20 cellular contexts compared by ENCODE assay signal in the genomic region with DNA sequence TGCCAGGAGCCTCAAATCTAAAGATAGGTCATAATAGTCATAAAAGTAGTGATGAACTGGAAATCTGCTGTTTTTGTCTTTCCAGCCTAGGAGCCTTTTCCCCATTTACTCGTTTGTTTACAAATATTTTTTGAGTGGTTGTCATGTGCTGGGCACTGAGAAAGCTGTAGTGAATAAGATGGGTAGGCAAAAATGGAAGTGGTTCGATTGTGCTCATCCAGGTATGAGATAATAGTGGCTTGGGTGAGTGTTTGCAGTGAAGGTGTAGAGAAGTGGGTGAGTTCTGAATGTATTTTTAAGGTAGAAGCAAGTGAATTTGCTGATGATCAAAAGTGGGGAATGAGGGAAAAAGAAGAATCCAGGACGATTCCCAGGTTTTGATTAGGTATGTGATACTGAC. TPM values are rescaled to one million over a fixed set of nuclear protein-coding genes. Genes with fewer than 3 reads are reported as not detected.
DNase-seq lines count a peak whose midpoint lies in the region; ATAC-seq, FAIRE-seq and TF ChIP-seq lines count a peak whose summit lies in the region.
"Had no signal": no experiment of that assay in that cellular context is flagged by ENCODE, and none has a peak within 500 bp of the region (broad histone marks: within the 10 kb centered on the region; RNA-seq: fewer than 3 reads in every experiment).

No MANE protein-coding gene starts in this region.

- in situ Hi-C loops in IMR-90 (cut with MboI; ENCODE audit: low sequenced_read_pairs) (no loop called here), GM12878 (cut with MboI) (no loop called here)

- H3K79me2 ChIP-seq in GM12878 (ENCODE audit: control insufficient read depth, insufficient read depth, low read length): peaks cover 2% of the 10 kb centered on the region

- H2AK5ac ChIP-seq in IMR-90 (ENCODE audit: low read depth, low read length) (no peak overlapping the region), mesenchymal stem cell (ENCODE audit: low read length, severe bottlenecking) (no peak overlapping the region)

- H3K9ac ChIP-seq in IMR-90 (ENCODE audit: low read depth, low read length): no peak overlapping the region
- no peak overlapping the region for H3K9ac ChIP-seq in GM12878 (ENCODE audit: control insufficient read depth, insufficient read depth, low read length)
- peak overlapping the region; percentile 62 for H3K9ac ChIP-seq in mesenchymal stem cell (ENCODE audit: low read length)

- TF ChIP-seq RAD21 in IMR-90 (IDR thresholded peaks at IDR 0.05; ENCODE audit: low read length) (no peak), GM12878 (IDR thresholded peaks at IDR 0.05; ENCODE audit: insufficient read depth, low read depth, low read length) (no peak)

- no peaks in the 10 kb centered on the region for H3K36me3 Mint-ChIP-seq in activated CD4-positive, alpha-beta T cell treated with anti-CD3 and anti-CD28 coated beads, Interleukin-2, amount 10 ng/mL, durations not matched to agents 7 days and 5 days (ENCODE audit: low read depth)
- H3K36me3 Mint-ChIP-seq: CD4-positive, CD25-positive, alpha-beta regulatory T cell; CD8-positive, alpha-beta memory T cell had no signal

- H3K4me3 Mint-ChIP-seq in activated CD4-positive, alpha-beta T cell treated with anti-CD3 and anti-CD28 coated beads, Interleukin-2, amount 10 ng/mL, durations not matched to agents 7 days and 5 days: no peak overlapping the region
- H3K4me3 Mint-ChIP-seq: CD4-positive, CD25-positive, alpha-beta regulatory T cell; CD8-positive, alpha-beta memory T cell had no signal

- BruUV-seq in IMR-90 (replicated peaks; lab: Mats Ljungman, UMichigan) (no TSS peak), GM12878 (replicated peaks; lab: Mats Ljungman, UMichigan) (no TSS peak)

- H3K4ac ChIP-seq in IMR-90 (ENCODE audit: low read depth, low read length) (no peak overlapping the region), mesenchymal stem cell (ENCODE audit: low read depth in 1 of 2, low read length in 2 of 2) (no peak overlapping the region)

- H2BK12ac ChIP-seq in mesenchymal stem cell (ENCODE audit: low read length in 2 of 2): no peak overlapping the region

- peaks cover 0 to 3% of the 10 kb centered on the region in 2 experiments; a peak in 1 of 4 replicates for H3K79me1 ChIP-seq in IMR-90 (ENCODE audit: low read depth in 1 of 2, low read length in 2 of 2)
- H3K79me1 ChIP-seq in mesenchymal stem cell (replicated peaks; ENCODE audit: low read length, poor library complexity, severe bottlenecking): peaks cover 35% of the 10 kb centered on the region

- H3K4me3 ChIP-seq in GM12865 (ENCODE audit: low read depth, low read length) (no peak overlapping the region), IMR-90 (ENCODE audit: insufficient read depth, low read depth, low read length) (no peak overlapping the region), GM12878 (no peak overlapping the region), mesenchymal stem cell (ENCODE audit: insufficient read depth in 1 of 2, low read depth in 1 of 2, low read length in 2 of 2) (no peak overlapping the region), psoas muscle (no peak overlapping the region)

- H3K27me3 ChIP-seq in IMR-90 (ENCODE audit: control insufficient read depth, insufficient read depth, low read length) (no peaks in the 10 kb centered on the region), GM12878 (replicated peaks in 1 of 2; ENCODE audit: control insufficient read depth in 2 of 2, insufficient read depth in 2 of 2, low read length in 1 of 2) (no peaks in the 10 kb centered on the region), mesenchymal stem cell (ENCODE audit: control insufficient read depth in 1 of 2, insufficient read depth in 1 of 2, low read length in 2 of 2) (no peaks in the 10 kb centered on the region), psoas muscle (ENCODE audit: insufficient read depth in 3 of 3, low read length in 2 of 3) (no peaks in the 10 kb centered on the region)
- H3K27me3 ChIP-seq: BE2C had no signal

- H3K4me1 ChIP-seq in IMR-90 (ENCODE audit: control insufficient read depth, insufficient read depth, low read length) (peaks cover 4% of the 10 kb centered on the region; the same call in 1 of the 2 replicates), GM12878 (ENCODE audit: control insufficient read depth, insufficient read depth, low read length) (peaks cover 7% of the 10 kb centered on the region), mesenchymal stem cell (ENCODE audit: control insufficient read depth, insufficient read depth, low read depth, low read length) (peaks cover 4% of the 10 kb centered on the region), psoas muscle (no peaks in the 10 kb centered on the region)
- H3K4me1 ChIP-seq: BE2C had no signal

- H4K8ac ChIP-seq in IMR-90 (ENCODE audit: low read depth in 2 of 2, low read length in 2 of 2): no peak overlapping the region
- H4K8ac ChIP-seq in mesenchymal stem cell (ENCODE audit: low read length): no peak overlapping the region

- no peak overlapping the region for H2AK9ac ChIP-seq in IMR-90 (replicated peaks; ENCODE audit: low read depth, low read length, poor library complexity)

- RAD21 ChIA-PET in GM12878 (lab: Charles Lee; ENCODE audit: unreplicated experiment): interaction anchor here (0.7 to 4.9 kb wide), 7 partner anchors 35 to 157 kb away, joined by 3 to 21 read pairs (median 11); a partner anchor contains a TSS

- H3K23ac ChIP-seq in IMR-90 (ENCODE audit: low read depth, low read length) (no peak overlapping the region), mesenchymal stem cell (ENCODE audit: low read length in 2 of 2) (no peak overlapping the region)

- no peak overlapping the region for H2BK20ac ChIP-seq in IMR-90 (ENCODE audit: low read depth, low read length)

- no peak overlapping the region for H2BK120ac ChIP-seq in IMR-90 (ENCODE audit: low read depth, low read length)
- H2BK120ac ChIP-seq in mesenchymal stem cell (ENCODE audit: low read depth, low read length): no peak overlapping the region

- intact Hi-C loops in IMR-90 (cut with micrococcal nuclease) (no loop called here), GM12878 (cut with micrococcal nuclease; ENCODE audit: unreplicated experiment) (no loop called here), psoas muscle (cut with DNase I) (no loop called here)

- no peaks in the 10 kb centered on the region for H3K9me3 Mint-ChIP-seq in activated CD4-positive, alpha-beta T cell treated with anti-CD3 and anti-CD28 coated beads, Interleukin-2, amount 10 ng/mL, durations not matched to agents 7 days and 5 days
- H3K9me3 Mint-ChIP-seq: CD8-positive, alpha-beta memory T cell had no signal

- ATAC-seq in IMR-90 (ENCODE audit: low read depth) (no peak), GM12878 (peak; percentile 76), HG02588 (IDR thresholded peaks at IDR 0.05; ENCODE audit: unreplicated experiment) (no peak), psoas muscle (no peak), GM19397 (IDR thresholded peaks at IDR 0.05; ENCODE audit: unreplicated experiment) (no peak)
- ATAC-seq: HepG2 had no signal

- H3K36me3 ChIP-seq in IMR-90 (ENCODE audit: control insufficient read depth, insufficient read depth, low read length): no peaks in the 10 kb centered on the region
- H3K36me3 ChIP-seq in GM12878 (ENCODE audit: control insufficient read depth in 2 of 2, insufficient read depth in 2 of 2, low read length in 1 of 2): no peaks in the 10 kb centered on the region
- no peaks in the 10 kb centered on the region for H3K36me3 ChIP-seq in mesenchymal stem cell (ENCODE audit: control insufficient read depth in 1 of 2, insufficient read depth in 2 of 2, low read depth in 1 of 2, low read length in 2 of 2)
- no peaks in the 10 kb centered on the region for H3K36me3 ChIP-seq in psoas muscle (ENCODE audit: insufficient read depth in 1 of 2, low read depth in 1 of 2)
- H3K36me3 ChIP-seq: BE2C had no signal

- H4K20me1 ChIP-seq in IMR-90 (ENCODE audit: insufficient read depth, low read length): no peaks in the 10 kb centered on the region; the same call in 1 of the 2 replicates
- H4K20me1 ChIP-seq in GM12878 (ENCODE audit: control insufficient read depth, insufficient read depth): no peaks in the 10 kb centered on the region

- H3K14ac ChIP-seq in IMR-90 (replicated peaks; ENCODE audit: low read depth, low read length): no peak overlapping the region
- no peak overlapping the region for H3K14ac ChIP-seq in mesenchymal stem cell (ENCODE audit: low read length in 2 of 2)

- 59% methylated on average over 2 of the region's 3 CpGs; no CpG with 5 or more reads in 1 of the 2 experiments for WGBS in IMR-90 (ENCODE audit: extremely low coverage in 2 of 2, insufficient read length in 1 of 2), 2 experiments
- 0% methylated on average over 3 of the region's 3 CpGs for WGBS in GM12878 (ENCODE audit: insufficient coverage, insufficient replicate concordance, low lambda C conversion rate, missing lambda C conversion rate)
- WGBS in mesenchymal stem cell: 81% methylated on average over 3 of the region's 3 CpGs
- WGBS in psoas muscle, 3 donors: 64 to 75% (median 74%) methylated on average over 3 of the region's 3 CpGs

- no peak for TF ChIP-seq EP300 in GM12878 (IDR thresholded peaks at IDR 0.05; ENCODE audit: borderline replicate concordance in 1 of 2, control insufficient read depth in 1 of 2, low read depth in 2 of 2, low read length in 2 of 2)

- no peak overlapping the region for H4K5ac ChIP-seq in IMR-90 (ENCODE audit: low read depth, low read length)

- no peak overlapping the region for H2AFZ ChIP-seq in IMR-90 (replicated peaks; ENCODE audit: low read length, poor library complexity)
- H2AFZ ChIP-seq in GM12878 (ENCODE audit: control insufficient read depth, low read depth, low read length): no peak overlapping the region
- H2AFZ ChIP-seq in mesenchymal stem cell (ENCODE audit: low read depth, low read length): no peak overlapping the region

- no peak for TF ChIP-seq CTCF in GM12865 (IDR thresholded peaks at IDR 0.05; ENCODE audit: insufficient read depth, low read depth, low read length, missing control alignments)
- TF ChIP-seq CTCF in IMR-90 (conservative IDR thresholded peaks at IDR 0.05; ENCODE audit: low read depth, low read length): no peak
- no peak for TF ChIP-seq CTCF in GM12878 (IDR thresholded peaks at IDR 0.05 in 2 of 3, conservative IDR thresholded peaks at IDR 0.05 in 1 of 3; ENCODE audit: control insufficient read depth in 2 of 3, extremely low read depth in 1 of 3, insufficient read depth in 1 of 3, low read depth in 3 of 3, low read length in 3 of 3)
- TF ChIP-seq CTCF in psoas muscle (IDR thresholded peaks at IDR 0.05): no peak

- CTCF ChIA-PET in IMR-90 (lab: Yijun Ruan, JAX): no interaction called here
- CTCF ChIA-PET in GM12878 (lab: Yijun Ruan, JAX): interaction anchor here (0.8 to 1.3 kb wide), 6 partner anchors 10 to 160 kb away, joined by 3 to 4 read pairs (median 3); no protein-coding TSS in a partner anchor
- CTCF ChIA-PET in activated CD4-positive, alpha-beta T cell treated with anti-CD3 and anti-CD28 coated beads, Interleukin-2, amount 10 ng/mL, durations not matched to agents 7 days and 5 days (lab: Charles Lee): interaction anchor here (1.3 kb wide), 1 partner anchor 10 kb away, joined by 4 read pairs; no protein-coding TSS in a partner anchor

- DNase-seq in GM12865 (ENCODE audit: low read depth) (peak; percentile 18), IMR-90 (no peak), GM12878 (ENCODE audit: low read depth, low spot score) (no peak), mesenchymal stem cell (no peak), psoas muscle (no peak)
- no peak for DNase-seq in activated CD4-positive, alpha-beta T cell treated with anti-CD3 and anti-CD28 coated beads, Interleukin-2, amount 10 ng/mL, durations not matched to agents 7 days and 5 days
- DNase-seq: 8988T; BE2C; CD4-positive, CD25-positive, alpha-beta regulatory T cell; CD8-positive, alpha-beta memory T cell; COR-L47; DMS 273 treated with DMSO at 0.1 percent for 48 hours; DMS53; DND-41; EL; H7; KG1 had no signal

- no peak overlapping the region for H2BK5ac ChIP-seq in IMR-90 (ENCODE audit: low read depth, low read length, poor library complexity, severe bottlenecking)
- H2BK5ac ChIP-seq in mesenchymal stem cell (ENCODE audit: low read depth, low read length, poor library complexity, severe bottlenecking): no peak overlapping the region

- 0 out of 2 replicates have a peak overlapping the region, but pooled peaks have one; percentile 3 for H3K56ac ChIP-seq in IMR-90 (ENCODE audit: extremely low read depth, insufficient read depth, low read length)

- peaks cover 4% of the 10 kb centered on the region for H3K9me1 ChIP-seq in IMR-90 (ENCODE audit: insufficient read depth, low read length)

- SMC1A ChIA-PET in GM12878 (lab: Charles Lee; ENCODE audit: uncharacterized antibody, unreplicated experiment): interaction anchor here (0.8 to 4.5 kb wide), 8 partner anchors 15 to 159 kb away, joined by 3 to 21 read pairs (median 5); no protein-coding TSS in a partner anchor

- dilution Hi-C loops in IMR-90 (cut with HindIII; ENCODE audit: low sequenced_read_pairs, unreplicated experiment): no loop called here

- no peaks in the 10 kb centered on the region for H3K27me3 Mint-ChIP-seq in activated CD4-positive, alpha-beta T cell treated with anti-CD3 and anti-CD28 coated beads, Interleukin-2, amount 10 ng/mL, durations not matched to agents 7 days and 5 days

- no peaks in the 10 kb centered on the region for H3K4me1 Mint-ChIP-seq in activated CD4-positive, alpha-beta T cell treated with anti-CD3 and anti-CD28 coated beads, Interleukin-2, amount 10 ng/mL, durations not matched to agents 7 days and 5 days

- H3K27ac ChIP-seq in IMR-90 (ENCODE audit: insufficient read depth, low read length) (no peak overlapping the region), GM12878 (ENCODE audit: control insufficient read depth, insufficient read depth) (no peak overlapping the region), mesenchymal stem cell (ENCODE audit: low read length, poor library complexity, severe bottlenecking) (no peak overlapping the region), psoas muscle (no peak overlapping the region)

- H3K18ac ChIP-seq in IMR-90 (ENCODE audit: low read depth, low read length) (no peak overlapping the region), mesenchymal stem cell (ENCODE audit: low read depth in 1 of 2, low read length in 2 of 2) (no peak overlapping the region)

- no peak overlapping the region for H3K4me2 ChIP-seq in IMR-90 (ENCODE audit: low read depth, low read length)
- peak overlapping the region; percentile 30; the same call in 1 of the 2 replicates for H3K4me2 ChIP-seq in GM12878 (ENCODE audit: control insufficient read depth, insufficient read depth)
- no peak overlapping the region for H3K4me2 ChIP-seq in mesenchymal stem cell (ENCODE audit: low read length, poor library complexity, severe bottlenecking)

- TF ChIP-seq POLR2A in IMR-90 (IDR thresholded peaks at IDR 0.05; ENCODE audit: low read depth, low read length) (no peak), GM12878 (IDR thresholded peaks at IDR 0.05; ENCODE audit: low read depth, low read length) (no peak)

- no peak overlapping the region for H3K27ac Mint-ChIP-seq in activated CD4-positive, alpha-beta T cell treated with anti-CD3 and anti-CD28 coated beads, Interleukin-2, amount 10 ng/mL, durations not matched to agents 7 days and 5 days
- H3K27ac Mint-ChIP-seq: CD4-positive, CD25-positive, alpha-beta regulatory T cell; CD8-positive, alpha-beta memory T cell had no signal

- no peaks in the 10 kb centered on the region for H3K9me3 ChIP-seq in IMR-90 (ENCODE audit: control insufficient read depth, insufficient read depth, low read length)
- H3K9me3 ChIP-seq in GM12878 (replicated peaks; ENCODE audit: control insufficient read depth, insufficient read depth, low read length): no peaks in the 10 kb centered on the region
- no peaks in the 10 kb centered on the region for H3K9me3 ChIP-seq in mesenchymal stem cell (ENCODE audit: control insufficient read depth, low read length)
- H3K9me3 ChIP-seq in psoas muscle: no peaks in the 10 kb centered on the region
- H3K9me3 ChIP-seq: BE2C had no signal

- POLR2A ChIA-PET in IMR-90 (lab: Charles Lee; ENCODE audit: unreplicated experiment): no interaction called here
- POLR2A ChIA-PET in GM12878 (lab: Charles Lee): interaction anchor here (0.5 to 1.7 kb wide), 3 partner anchors 20 to 50 kb away, joined by 3 to 6 read pairs (median 4); no protein-coding TSS in a partner anchor
- POLR2A ChIA-PET in activated CD4-positive, alpha-beta T cell treated with anti-CD3 and anti-CD28 coated beads, Interleukin-2, amount 10 ng/mL, durations not matched to agents 7 days and 5 days (lab: Charles Lee): no interaction called here

- no peak for FAIRE-seq in GM12878 (lab: Jason Lieb, UNC)
- FAIRE-seq: HepG2 had no signal

- H4K91ac ChIP-seq in IMR-90 (ENCODE audit: insufficient read depth, low read depth, low read length): no peak overlapping the region
- no peak overlapping the region for H4K91ac ChIP-seq in mesenchymal stem cell (ENCODE audit: low read length)

- no peak overlapping the region for H2BK15ac ChIP-seq in IMR-90 (ENCODE audit: low read depth, low read length)
- H2BK15ac ChIP-seq in mesenchymal stem cell (ENCODE audit: low read depth, poor library complexity, severe bottlenecking): no peak overlapping the region

RNA-seq across cellular contexts. Expression of a gene that starts 53.0 kb away (rescaled TPM):
- total RNA-seq in IMR-90 (2012; rRNA removed) (2.9 and 3.3 TPM in 2 replicates), GM12878 (2014; rRNA removed) (10.2 and 11.9 TPM in 2 replicates), GM12878 (2014; rRNA removed; fragmentation: Illumina TruSeq; extraction: Trizol) (10.6 and 10.7 TPM in 2 replicates), GM12878 (2021) (9.4 and 10.3 TPM in 2 replicates), psoas muscle (1 to 10 TPM in 1 of 4 donors, under 1 TPM in 3; 0.34 to 1.0 (median 0.81) TPM)
- polyA plus RNA-seq in IMR-90 (2012; rRNA removed) (0.90 and 1.3 TPM in 2 replicates), GM12878 (2011; rRNA removed) (9.7 and 11.6 TPM in 2 replicates), GM12878 (2014; fragmentation: Illumina TruSeq; extraction: Trizol) (8.9 and 10.1 TPM in 2 replicates), GM12878 (2014; fragmentation: Nextera tagmentation; extraction: Ambion mirVana) (10 to 100 TPM in 1 of 2 experiments, 1 to 10 TPM in 1; 9.4 to 11.3 TPM), GM12878 (2014; rRNA removed) (5.2 and 6.4 TPM in 2 replicates), GM12878 (2016; fragmentation: Nextera tagmentation; extraction: Ambion mirVana) (10 to 100 TPM; 15.4 to 18.1 TPM), psoas muscle (under 1 TPM; 0.11 to 0.83 (median 0.44) TPM)
- polyA plus RNA-seq in IMR-90 (2012; cell fraction: cytosol; rRNA removed): 0.29 and 0.35 TPM in 2 replicates
- 0.13 and 0.99 TPM in 2 replicates for polyA plus RNA-seq in IMR-90 (2012; cell fraction: nucleus; rRNA removed; ENCODE audit: low replicate concordance)
- total RNA-seq in GM12878 (2013; cell fraction: nucleolus; rRNA removed): 45.9 and 48.7 TPM in 2 replicates
- polyA plus RNA-seq in GM12878 (2011; ENCODE audit: low read depth): 1.3 TPM
- polyA plus RNA-seq in GM12878 (2011; cell fraction: cytosol; rRNA removed): 6.1 and 7.5 TPM in 2 replicates
- 10.6 and 12.8 TPM in 2 replicates for polyA plus RNA-seq in GM12878 (2011; cell fraction: nucleus; rRNA removed)
- polyA plus RNA-seq in GM12878 (2012): 0.96 and 1.6 TPM in 2 replicates
- 19.5 and 21.1 TPM in 2 replicates for polyA minus RNA-seq in GM12878 (2011; rRNA and poly(A)+ RNA removed)
- polyA minus RNA-seq in GM12878 (2011; cell fraction: cytosol; rRNA and poly(A)+ RNA removed): 8.6 and 8.9 TPM in 2 replicates
- 14.9 and 22.7 TPM in 2 replicates for polyA minus RNA-seq in GM12878 (2011; cell fraction: nucleus; rRNA and poly(A)+ RNA removed)
- 1.4 TPM for polyA plus RNA-seq in mesenchymal stem cell (2013, experiment 1 of 2)
- polyA plus RNA-seq in mesenchymal stem cell (2013, experiment 2 of 2): 1.7 TPM
- total RNA-seq in activated CD4-positive, alpha-beta T cell treated with anti-CD3 and anti-CD28 coated beads, Interleukin-2, amount 10 ng/mL, durations not matched to agents 7 days and 5 days: 1 to 10 TPM; 5.0 to 5.4 TPM
- polyA plus RNA-seq: CD8-positive, alpha-beta memory T cell had no signal
